In the genomic region with DNA sequence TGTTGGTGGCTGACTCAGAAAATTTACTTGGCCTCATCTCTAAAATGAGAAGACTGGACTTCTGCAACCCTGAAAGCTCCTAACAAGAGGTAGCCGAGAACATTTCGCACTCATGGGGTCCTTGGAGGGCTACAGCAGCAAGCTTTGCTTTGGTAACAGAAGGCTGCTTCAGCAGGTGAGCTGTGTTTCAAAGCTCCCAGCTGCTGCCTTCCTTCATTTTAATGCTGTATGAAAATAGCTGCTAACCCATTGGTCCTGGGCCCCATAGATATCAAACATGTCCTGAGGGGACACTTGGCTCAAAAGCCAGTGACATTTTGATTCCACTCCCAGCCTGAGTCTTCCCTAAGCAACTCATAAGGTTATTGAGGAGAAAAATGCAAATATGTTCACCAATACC, we compare ENCODE assay signal across 19 cellular contexts.
"Had no signal": no experiment of that assay in that cellular context is flagged by ENCODE, and none has a peak within 500 bp of the region (broad histone marks: within the 10 kb centered on the region; RNA-seq: fewer than 3 reads in every experiment).

No MANE protein-coding gene starts in this region.

- H3K9ac ChIP-seq: KMS-11 had no signal

- H3K4me2 ChIP-seq: KMS-11 had no signal

- DNase-seq: Kasumi-1; MM.1S; NCI-H1092 treated with DMSO at 0.1 percent for 48 hours; NCI-H1436; NCI-H187; NCI-H2029; NCI-H2081 treated with DMSO at 0.1 percent for 48 hours; NCI-H2171; NCI-H226; NCI-H446; NCI-H510A; NCI-H524 treated with DMSO at 0.1 percent for 48 hours; NCI-H69; NCI-H774; NK-92 treated with Interleukin-12 subunit alpha and Interleukin-12 subunit beta, amount 100 ng/mL, for 24 hours; PC-3; SHP77 had no signal

- H3K27ac ChIP-seq: KMS-11, RWPE1 had no signal

- ATAC-seq: PC-3 had no signal
